ENCODE assay signal across 8 cellular contexts in the genomic region with DNA sequence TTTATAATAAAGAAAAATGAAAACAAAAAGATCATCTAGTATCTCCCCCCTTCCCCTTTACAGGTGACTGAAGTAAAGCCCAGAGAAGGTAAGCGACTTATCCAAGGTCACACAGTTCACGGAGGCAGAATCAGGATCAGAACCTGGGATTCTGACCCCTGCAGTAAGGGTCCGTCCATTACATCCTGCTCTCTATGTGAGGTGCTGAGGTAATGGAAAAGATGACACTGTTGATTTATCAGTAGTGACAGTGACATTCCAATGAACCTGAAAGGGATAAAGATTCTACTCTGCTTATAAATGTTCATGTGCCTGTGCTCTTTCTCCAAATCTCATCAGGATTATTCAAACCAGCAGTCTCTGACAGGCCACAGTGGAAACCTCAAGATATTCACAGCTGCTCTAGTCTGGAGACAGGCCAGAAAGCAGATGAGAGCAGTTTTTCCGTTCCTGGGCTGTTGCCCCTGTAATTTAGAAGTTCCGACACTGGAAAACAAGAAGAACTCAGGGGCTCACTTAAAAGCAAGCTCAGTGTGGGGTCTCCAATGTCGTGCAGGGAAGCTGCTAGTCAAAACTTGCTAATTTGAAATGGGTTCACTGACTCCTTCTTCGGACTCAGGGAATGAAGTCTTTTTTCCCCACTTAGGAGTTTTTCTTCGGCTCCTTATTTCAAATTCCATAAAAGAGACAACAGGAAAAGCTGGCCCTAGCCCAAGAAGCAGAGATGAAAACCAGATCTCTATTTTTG.
DNase-seq lines count a peak whose midpoint lies in the region; TF ChIP-seq lines count a peak whose summit lies in the region.

No MANE protein-coding gene starts in this region.

- no peaks in the 10 kb centered on the region for H3K9me3 ChIP-seq in trophoblast cell (ENCODE audit: insufficient read depth, low read depth, low read length)

- H3K4me3 ChIP-seq in fibroblast of the aortic adventitia (ENCODE audit: low read depth, low read length) (peak overlapping the region; percentile 23), trophoblast cell (ENCODE audit: low read depth, low read length) (no peak overlapping the region)

- in situ Hi-C loops in GM13976 (cut with MboI; ENCODE audit: low sequenced_read_pairs, unreplicated experiment): no loop called here

- H3K14ac ChIP-seq in trophoblast cell (ENCODE audit: low read length): no peak overlapping the region

- no peak overlapping the region for H3K4me2 ChIP-seq in trophoblast cell (ENCODE audit: low read length)

- no peak overlapping the region for H3K18ac ChIP-seq in trophoblast cell (ENCODE audit: low read length)

- H3K4me3 Mint-ChIP-seq in stimulated activated naive CD8-positive, alpha-beta T cell treated with anti-CD3 and anti-CD28 coated beads, Interleukin-15, Interleukin-2, amounts not matched to agents 100 ng/mL and 50 ng/mL, for 24 hours: no peak overlapping the region

- H3K36me3 ChIP-seq in trophoblast cell (ENCODE audit: control insufficient read depth in 1 of 2, insufficient read depth in 2 of 2, low read length in 2 of 2): no peaks in the 10 kb centered on the region

- H2BK5ac ChIP-seq in trophoblast cell (ENCODE audit: low read depth, low read length, poor library complexity): no peak overlapping the region

- no peak overlapping the region for H3K4ac ChIP-seq in trophoblast cell (ENCODE audit: low read depth, low read length)

- peak; percentile 31 for DNase-seq in GM13976 (ENCODE audit: low spot score)
- no peak for DNase-seq in HEK293T (ENCODE audit: extremely low spot score)
- DNase-seq in NCI-H2171 treated with DMSO at 0.1 percent for 48 hours (lab: John Stamatoyannopoulos, UW): peak; percentile 57
- DNase-seq in fibroblast of the aortic adventitia (ENCODE audit: low read depth): peak; percentile 76
- no peak for DNase-seq in trophoblast cell
- DNase-seq in stimulated activated CD8-positive, alpha-beta memory T cell treated with anti-CD3 and anti-CD28 coated beads, Interleukin-4, amount 100 ng/mL, for 48 hours: no peak
- no peak for DNase-seq in OCI-M2 (lab: John Stamatoyannopoulos, UW; ENCODE audit: unreplicated experiment)

- no peaks in the 10 kb centered on the region for H3K79me2 ChIP-seq in trophoblast cell (ENCODE audit: control insufficient read depth, insufficient read depth, low read length, poor library complexity)

- H3K23ac ChIP-seq in trophoblast cell (ENCODE audit: low read length): no peak overlapping the region

- H3K9me3 Mint-ChIP-seq in stimulated activated naive CD8-positive, alpha-beta T cell treated with anti-CD3 and anti-CD28 coated beads, Interleukin-15, Interleukin-2, amounts not matched to agents 100 ng/mL and 50 ng/mL, for 24 hours: no peaks in the 10 kb centered on the region

- H3K9ac ChIP-seq in trophoblast cell (ENCODE audit: low read length): no peak overlapping the region

- no peak overlapping the region for H2AK5ac ChIP-seq in trophoblast cell (ENCODE audit: low read length)

- peaks cover 23% of the 10 kb centered on the region for H3K4me1 Mint-ChIP-seq in stimulated activated naive CD8-positive, alpha-beta T cell treated with anti-CD3 and anti-CD28 coated beads, Interleukin-15, Interleukin-2, amounts not matched to agents 100 ng/mL and 50 ng/mL, for 24 hours (ENCODE audit: low read depth)

- H3K36me3 Mint-ChIP-seq in stimulated activated naive CD8-positive, alpha-beta T cell treated with anti-CD3 and anti-CD28 coated beads, Interleukin-15, Interleukin-2, amounts not matched to agents 100 ng/mL and 50 ng/mL, for 24 hours (ENCODE audit: low read depth): no peaks in the 10 kb centered on the region

- POLR2A ChIA-PET in HEK293T (lab: Yijun Ruan, JAX): no interaction called here

- H3K79me1 ChIP-seq in trophoblast cell (ENCODE audit: low read length): no peaks in the 10 kb centered on the region

- no peaks in the 10 kb centered on the region for H3K4me1 ChIP-seq in trophoblast cell (ENCODE audit: control insufficient read depth in 1 of 2, insufficient read depth in 2 of 2, low read length in 2 of 2)

- no peak overlapping the region for H4K12ac ChIP-seq in trophoblast cell (ENCODE audit: low read depth, low read length)

- peak overlapping the region; percentile 77 for H3K27ac Mint-ChIP-seq in stimulated activated naive CD8-positive, alpha-beta T cell treated with anti-CD3 and anti-CD28 coated beads, Interleukin-15, Interleukin-2, amounts not matched to agents 100 ng/mL and 50 ng/mL, for 24 hours

- TF ChIP-seq CTCF in GM13976 (IDR thresholded peaks at IDR 0.05; ENCODE audit: borderline replicate concordance, control extremely low read depth, extremely low read depth, insufficient read depth, missing control alignments) (no peak), fibroblast of the aortic adventitia (IDR thresholded peaks at IDR 0.05; ENCODE audit: insufficient read depth, low read length) (peak; percentile 19)

- H4K91ac ChIP-seq in trophoblast cell (ENCODE audit: low read depth, low read length): no peak overlapping the region

- H4K8ac ChIP-seq in trophoblast cell (ENCODE audit: low read depth, low read length): no peak overlapping the region

- CTCF ChIA-PET in HEK293T (lab: Yijun Ruan, JAX): no interaction called here

- H3K27me3 ChIP-seq in trophoblast cell (ENCODE audit: insufficient read depth, low read length): no peaks in the 10 kb centered on the region

- no peak overlapping the region for H2BK120ac ChIP-seq in trophoblast cell (ENCODE audit: insufficient read depth, low read length, poor library complexity)

- no peak overlapping the region for H3K27ac ChIP-seq in trophoblast cell (ENCODE audit: low read depth, low read length)

- H3K27me3 Mint-ChIP-seq in stimulated activated naive CD8-positive, alpha-beta T cell treated with anti-CD3 and anti-CD28 coated beads, Interleukin-15, Interleukin-2, amounts not matched to agents 100 ng/mL and 50 ng/mL, for 24 hours: peaks cover 41% of the 10 kb centered on the region

- WGBS in trophoblast cell (ENCODE audit: extremely low coverage, insufficient coverage, insufficient read length): no CpG with 5 or more reads among the region's 8 CpGs

- no peak overlapping the region for H2AFZ ChIP-seq in trophoblast cell (ENCODE audit: insufficient read depth, low read length, poor library complexity)

- no peak overlapping the region for H2BK12ac ChIP-seq in trophoblast cell (ENCODE audit: low read length)

TF ChIP-seq in HEK293T, 16 proteins besides CTCF, POLR2A, EP300 and RAD21:
- TF ChIP-seq FOXA1 (IDR thresholded peaks at IDR 0.05): no peak
- TF ChIP-seq, protein P1, sequence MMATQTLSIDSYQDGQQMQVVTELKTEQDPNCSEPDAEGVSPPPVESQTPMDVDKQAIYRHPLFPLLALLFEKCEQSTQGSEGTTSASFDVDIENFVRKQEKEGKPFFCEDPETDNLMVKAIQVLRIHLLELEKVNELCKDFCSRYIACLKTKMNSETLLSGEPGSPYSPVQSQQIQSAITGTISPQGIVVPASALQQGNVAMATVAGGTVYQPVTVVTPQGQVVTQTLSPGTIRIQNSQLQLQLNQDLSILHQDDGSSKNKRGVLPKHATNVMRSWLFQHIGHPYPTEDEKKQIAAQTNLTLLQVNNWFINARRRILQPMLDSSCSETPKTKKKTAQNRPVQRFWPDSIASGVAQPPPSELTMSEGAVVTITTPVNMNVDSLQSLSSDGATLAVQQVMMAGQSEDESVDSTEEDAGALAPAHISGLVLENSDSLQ (IDR thresholded peaks at IDR 0.05): peak; percentile 30; the same call in 1 of the 2 replicates
- no peak for TF ChIP-seq L3MBTL2 (conservative IDR thresholded peaks at IDR 0.05)
- TF ChIP-seq SUZ12 (IDR thresholded peaks at IDR 0.05): no peak

Comparison
In these comparisons a context has a peak if more than half of its experiments do, and no peak if none do; other contexts are left out.
1. DNase-seq: peak in GM13976 (single experiment), NCI-H2171 treated with DMSO at 0.1 percent for 48 hours (single experiment) and fibroblast of the aortic adventitia (single experiment); none in HEK293T (single experiment), trophoblast cell (0 of 2), stimulated activated CD8-positive, alpha-beta memory T cell treated with anti-CD3 and anti-CD28 coated beads, Interleukin-4, amount 100 ng/mL, for 48 hours (single experiment) and OCI-M2 (single experiment).